8 cellular contexts compared by ENCODE assay signal in genomic region chr5:95730730-95731570, GRCh38. TPM values are rescaled to one million over a fixed set of nuclear protein-coding genes. Genes with fewer than 3 reads are reported as not detected.
A peak's percentile ranks its signal among the peaks of the same experiment; 100 is the strongest.
DNase-seq lines count a peak whose midpoint lies in the region; ATAC-seq and TF ChIP-seq lines count a peak whose summit lies in the region.

Gene RHOBTB3, plus strand, starts transcription at chr5:95731336. Its CDS starts 347 bp downstream, at chr5:95731683.

- peak within 1 kb of the TSS; percentile 80 for H3K4me3 Mint-ChIP-seq in activated naive CD8-positive, alpha-beta T cell treated with anti-CD3 and anti-CD28 coated beads, Interleukin-2, amount 10 ng/mL, durations not matched to agents 7 days and 5 days

- ATAC-seq in DND-41 (ENCODE audit: insufficient read depth, low read depth) = peak; percentile 89
- peak; percentile 57 for ATAC-seq in GM21723 (IDR thresholded peaks at IDR 0.05; ENCODE audit: unreplicated experiment)
- ATAC-seq in activated naive CD8-positive, alpha-beta T cell treated with anti-CD3 and anti-CD28 coated beads, Interleukin-2, amount 10 ng/mL, durations not matched to agents 7 days and 5 days (ENCODE audit: low read depth) = peak; percentile 67
- ATAC-seq in upper lobe of left lung (ENCODE audit: low FRiP score in 2 of 2) = peak; percentile 85 to 89

- H3K4me1 ChIP-seq in DND-41 (ENCODE audit: insufficient read depth, low read length) (peaks cover 47% of the 10 kb centered on the region), KMS-11 (ENCODE audit: low read depth, poor library complexity, severe bottlenecking) (peaks cover 64% of the 10 kb centered on the region), neuron (ENCODE audit: insufficient read depth, low read length) (peaks cover 58% of the 10 kb centered on the region), upper lobe of left lung (peaks cover 4 to 24% (median 14%) of the 10 kb centered on the region in 4 donors)

- H3K4me3 ChIP-seq in DND-41 (ENCODE audit: low read depth in 1 of 2, low read length in 2 of 2) = peak within 1 kb of the TSS; percentile 50 to 62; a peak in 3 of 4 replicates
- H3K4me3 ChIP-seq in KMS-11 (IDR thresholded peaks at IDR 0.05; ENCODE audit: insufficient read depth, low read depth, low read length) = peak within 1 kb of the TSS; percentile 69
- peak within 1 kb of the TSS; percentile 70 for H3K4me3 ChIP-seq in neuron (ENCODE audit: low read length)
- H3K4me3 ChIP-seq in upper lobe of left lung = peak within 1 kb of the TSS; percentile 78 to 89 (median 82)

- H3K9ac ChIP-seq in DND-41 (ENCODE audit: low read depth, low read length) (peak within 1 kb of the TSS; percentile 72), KMS-11 (peak within 1 kb of the TSS; percentile 88)

- peak within 1 kb of the TSS; percentile 84 for H3K4me2 ChIP-seq in DND-41 (ENCODE audit: insufficient read depth, low read length)
- H3K4me2 ChIP-seq in KMS-11 = peak within 1 kb of the TSS; percentile 95

- H3K36me3 ChIP-seq in DND-41 (ENCODE audit: insufficient read depth, low read length) (no peaks in the 10 kb centered on the region), KMS-11 (ENCODE audit: insufficient read depth) (no peaks in the 10 kb centered on the region), neuron (ENCODE audit: insufficient read depth, low read length) (peaks cover 23% of the 10 kb centered on the region), upper lobe of left lung (no peaks in the 10 kb centered on the region)

- peak; percentile 25 for TF ChIP-seq CTCF in DND-41 (IDR thresholded peaks at IDR 0.05; ENCODE audit: borderline replicate concordance, extremely low read depth, low read length, poor library complexity, severe bottlenecking)
- no peak; the same call in 1 of the 2 replicates for TF ChIP-seq CTCF in KMS-11 (conservative IDR thresholded peaks at IDR 0.05; ENCODE audit: low read depth, low read length)
- TF ChIP-seq CTCF in upper lobe of left lung (IDR thresholded peaks at IDR 0.05) = no peak

- H3K36me3 Mint-ChIP-seq in activated naive CD8-positive, alpha-beta T cell treated with anti-CD3 and anti-CD28 coated beads, Interleukin-2, amount 10 ng/mL, durations not matched to agents 7 days and 5 days = peaks cover 2% of the 10 kb centered on the region

- no peak for TF ChIP-seq EP300 in upper lobe of left lung (IDR thresholded peaks at IDR 0.05)

- H3K79me2 ChIP-seq in DND-41 (ENCODE audit: insufficient read depth, low read length) (no peaks in the 10 kb centered on the region; the same call in 1 of the 2 replicates), KMS-11 (ENCODE audit: insufficient read depth, low read depth) (peaks cover 24% of the 10 kb centered on the region)

- H2AFZ ChIP-seq in DND-41 (ENCODE audit: low read depth, low read length) = peak within 1 kb of the TSS; percentile 70
- peak within 1 kb of the TSS; percentile 73 for H2AFZ ChIP-seq in KMS-11 (ENCODE audit: low read depth)
- peak within 1 kb of the TSS; percentile 92 for H2AFZ ChIP-seq in neuron (ENCODE audit: low read depth, low read length)

- DNase-seq in DND-41 (peak; percentile 81), RPMI8226 (peak; percentile 73), glomerular endothelial cell (ENCODE audit: extremely low read depth, low read depth, low spot score) (no peak), upper lobe of left lung (peak; percentile 91 to 92)
- peak; percentile 63 for DNase-seq in activated naive CD8-positive, alpha-beta T cell treated with anti-CD3 and anti-CD28 coated beads, Interleukin-2, amount 10 ng/mL, durations not matched to agents 7 days and 5 days

- whole genome bisulfite sequencing in upper lobe of left lung, 2 donors = 0% methylated on average over 10 to 25 of the region's 78 CpGs

- TF ChIP-seq POLR2A in upper lobe of left lung (IDR thresholded peaks at IDR 0.05) = peak in 3 of 4 donors; percentile 48 to 75 (median 55)

- H3K27ac ChIP-seq in DND-41 (ENCODE audit: low read length) (peak within 1 kb of the TSS; percentile 70), KMS-11 (peak within 1 kb of the TSS; percentile 78), upper lobe of left lung (peak within 1 kb of the TSS; percentile 88 to 96 (median 91))

- peaks cover 69% of the 10 kb centered on the region for H3K27me3 Mint-ChIP-seq in activated naive CD8-positive, alpha-beta T cell treated with anti-CD3 and anti-CD28 coated beads, Interleukin-2, amount 10 ng/mL, durations not matched to agents 7 days and 5 days

- H3K27me3 ChIP-seq in DND-41 (ENCODE audit: insufficient read depth, low read length, poor library complexity) (no peaks in the 10 kb centered on the region), KMS-11 (ENCODE audit: insufficient read depth, low read depth) (no peaks in the 10 kb centered on the region), neuron (ENCODE audit: insufficient read depth, low read length) (no peaks in the 10 kb centered on the region), upper lobe of left lung (no peaks in the 10 kb centered on the region)

- H3K9me3 Mint-ChIP-seq in activated naive CD8-positive, alpha-beta T cell treated with anti-CD3 and anti-CD28 coated beads, Interleukin-2, amount 10 ng/mL, durations not matched to agents 7 days and 5 days = no peaks in the 10 kb centered on the region

- H4K20me1 ChIP-seq in DND-41 (ENCODE audit: insufficient read depth, low read length) (no peaks in the 10 kb centered on the region), KMS-11 (ENCODE audit: insufficient read depth) (no peaks in the 10 kb centered on the region)

- POLR2A ChIA-PET in activated naive CD8-positive, alpha-beta T cell treated with anti-CD3 and anti-CD28 coated beads, Interleukin-2, amount 10 ng/mL, durations not matched to agents 7 days and 5 days (lab: Charles Lee) = interaction anchor here (0.6 to 0.7 kb wide), 3 partner anchors 48 to 104 kb away, joined by 3 to 5 read pairs (median 3); partner anchors contain the start of gene RFESD

- peaks cover 27% of the 10 kb centered on the region for H3K4me1 Mint-ChIP-seq in activated naive CD8-positive, alpha-beta T cell treated with anti-CD3 and anti-CD28 coated beads, Interleukin-2, amount 10 ng/mL, durations not matched to agents 7 days and 5 days

- H3K27ac Mint-ChIP-seq in activated naive CD8-positive, alpha-beta T cell treated with anti-CD3 and anti-CD28 coated beads, Interleukin-2, amount 10 ng/mL, durations not matched to agents 7 days and 5 days = no peak within 1 kb of the TSS

- no peaks in the 10 kb centered on the region for H3K9me3 ChIP-seq in DND-41 (ENCODE audit: insufficient read depth, low read length, severe bottlenecking)
- no peaks in the 10 kb centered on the region for H3K9me3 ChIP-seq in neuron (ENCODE audit: low read length)
- H3K9me3 ChIP-seq in upper lobe of left lung = no peaks in the 10 kb centered on the region

RNA-seq across cellular contexts. Expression of gene RHOBTB3, which starts in this region (rescaled TPM):
- total RNA-seq in activated naive CD8-positive, alpha-beta T cell treated with anti-CD3 and anti-CD28 coated beads, Interleukin-2, amount 10 ng/mL, durations not matched to agents 7 days and 5 days = under 1 TPM; 0.06 to 0.61 TPM
- total RNA-seq in glomerular endothelial cell = 43.9 and 47.1 TPM in 2 replicates
- total RNA-seq in upper lobe of left lung = 100 to 1,000 TPM in 1 of 6 donors, 10 to 100 TPM in 5; 42.4 to 104 (median 60.9) TPM

Comparison
In these comparisons a context has a peak if more than half of its experiments do, and no peak if none do; other contexts are left out.
1. RNA of gene RHOBTB3 (total RNA-seq): 42.4 to 104 TPM in upper lobe of left lung and 43.9 to 47.1 TPM in glomerular endothelial cell; 0.06 to 0.61 TPM in activated naive CD8-positive, alpha-beta T cell treated with anti-CD3 and anti-CD28 coated beads, Interleukin-2, amount 10 ng/mL, durations not matched to agents 7 days and 5 days; every median in the first group is over 10 times any median in the second.
2. Peak in DNase-seq and ATAC-seq in activated naive CD8-positive, alpha-beta T cell treated with anti-CD3 and anti-CD28 coated beads, Interleukin-2, amount 10 ng/mL, durations not matched to agents 7 days and 5 days; RNA of the gene not detected or under 1 TPM.
3. Peak in every context shown above with its lines, with median percentiles within 50 percentile points of each other: ATAC-seq, H2AFZ ChIP-seq, H3K27ac ChIP-seq and H3K4me3 ChIP-seq.